1 cellular context compared by ENCODE assay signal in genomic region chr12:120211243-120211903, GRCh38.
TF ChIP-seq lines count a peak whose summit lies in the region.

No MANE protein-coding gene starts in this region.

TF ChIP-seq in HCT116, 20 proteins besides CTCF, POLR2A, EP300 and RAD21:
- TF ChIP-seq ATF3 (IDR thresholded peaks at IDR 0.05) = no peak
